ENCODE assay signal across 1 cellular context in the genomic region with DNA sequence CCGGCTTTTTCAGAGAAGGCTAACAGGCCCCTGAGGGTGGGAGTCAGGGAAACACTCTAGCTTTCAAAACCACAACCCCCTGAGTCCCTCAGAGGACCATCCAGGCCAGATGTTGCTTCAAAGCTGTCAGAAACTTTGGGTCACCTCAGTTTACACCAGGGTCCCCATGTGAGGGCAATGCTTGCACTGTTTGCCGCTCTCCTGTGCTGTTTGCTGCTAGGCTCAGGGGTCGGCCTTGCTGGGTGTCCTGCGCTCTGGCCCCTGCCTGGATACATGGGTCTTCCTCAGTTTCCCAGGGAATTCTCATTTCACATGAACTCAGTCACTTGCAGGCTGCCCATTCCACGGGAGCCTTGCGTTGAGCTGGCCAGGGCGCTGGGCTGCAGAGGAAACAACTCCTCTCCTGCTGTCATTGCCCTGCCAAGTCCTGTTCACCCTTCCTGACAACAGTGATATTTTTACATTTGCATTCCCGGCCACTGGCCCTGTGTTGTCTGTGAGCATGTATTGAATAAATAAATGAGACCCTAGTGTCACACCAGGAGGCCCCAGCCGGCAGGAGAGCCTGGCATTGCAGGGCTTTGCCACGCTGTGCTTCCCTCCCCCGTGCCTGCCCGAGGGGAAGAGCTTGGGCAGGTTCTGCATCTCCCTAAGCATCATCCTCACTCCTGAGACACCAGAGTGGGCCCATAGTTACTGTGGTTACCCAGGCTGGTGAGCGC.
TF ChIP-seq lines count a peak whose summit lies in the region.

No MANE protein-coding gene starts in this region.

TF ChIP-seq in H1, 55 proteins besides CTCF, POLR2A, EP300 and RAD21 (continued from another document):
- TF ChIP-seq RXRA (IDR thresholded peaks at IDR 0.05; ENCODE audit: insufficient read depth, low read depth, low read length) (no peak), CEBPB (IDR thresholded peaks at IDR 0.05; ENCODE audit: low read depth, low read length) (no peak), HDAC6 (IDR thresholded peaks at IDR 0.05; ENCODE audit: low read depth, low read length) (no peak), TAF7 (optimal IDR thresholded peaks at IDR 0.05; ENCODE audit: borderline replicate concordance, low read depth, low read length) (no peak), TAF1 (IDR thresholded peaks at IDR 0.05; ENCODE audit: low read depth, low read length) (no peak), CBX5 (IDR thresholded peaks at IDR 0.05; ENCODE audit: low read depth, low read length) (no peak), CTBP2 (IDR thresholded peaks at IDR 0.05; ENCODE audit: borderline replicate concordance, insufficient read depth, insufficient read length, low read length) (no peak), POU5F1 (IDR thresholded peaks at IDR 0.05; ENCODE audit: low read depth, low read length) (no peak), SIX5 (IDR thresholded peaks at IDR 0.05; ENCODE audit: low read depth, low read length) (no peak), SP2 (IDR thresholded peaks at IDR 0.05; ENCODE audit: low read length) (no peak)
